ENCODE assay signal across 1 cellular context in the genomic region with DNA sequence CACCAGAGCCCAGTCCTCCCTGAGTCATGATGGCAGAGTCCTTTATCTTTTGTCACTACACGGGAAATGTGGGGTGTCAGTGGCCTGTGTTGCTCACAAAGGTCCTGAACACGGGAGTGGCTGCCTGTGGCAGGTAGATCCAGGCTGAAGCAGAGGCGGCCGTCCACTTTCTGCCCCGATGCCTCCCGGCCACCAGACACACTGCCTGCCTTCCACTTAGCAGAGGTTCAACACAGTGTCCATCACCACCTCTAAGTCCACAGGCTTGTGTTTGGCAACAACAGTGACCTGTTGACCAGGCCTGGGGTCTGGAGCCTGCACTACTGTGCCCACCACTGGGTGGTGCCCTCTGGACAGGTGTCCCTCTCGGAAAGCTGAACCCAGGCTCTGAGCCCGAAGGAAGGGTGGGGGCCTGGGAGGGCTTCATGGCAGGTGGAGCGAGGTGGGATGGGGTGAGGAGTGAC.
TF ChIP-seq lines count a peak whose summit lies in the region.

No MANE protein-coding gene starts in this region.

TF ChIP-seq in H1, 55 proteins besides CTCF, POLR2A, EP300 and RAD21 (continued from another document):
- TF ChIP-seq CHD1 (IDR thresholded peaks at IDR 0.05; ENCODE audit: low read depth, low read length) (no peak), JUND (IDR thresholded peaks at IDR 0.05; ENCODE audit: low read length) (no peak), ASH2L (IDR thresholded peaks at IDR 0.05; ENCODE audit: low read length) (no peak), SUZ12 (IDR thresholded peaks at IDR 0.05; ENCODE audit: low read length) (no peak), CHD2 (IDR thresholded peaks at IDR 0.05; ENCODE audit: low read length) (no peak), RBBP5 (IDR thresholded peaks at IDR 0.05; ENCODE audit: borderline replicate concordance, low read depth, low read length) (no peak), RNF2 (IDR thresholded peaks at IDR 0.05; ENCODE audit: borderline replicate concordance, low read depth, low read length, missing control alignments, poor library complexity, severe bottlenecking) (no peak), NANOG (IDR thresholded peaks at IDR 0.05; ENCODE audit: insufficient read depth, low read depth, low read length, poor library complexity, severe bottlenecking) (no peak), TAF1 (IDR thresholded peaks at IDR 0.05; ENCODE audit: low read depth, low read length) (no peak), BCL11A (IDR thresholded peaks at IDR 0.05; ENCODE audit: low read depth in 2 of 2, low read length in 2 of 2) (no peak), SIRT6 (IDR thresholded peaks at IDR 0.05; ENCODE audit: low read length) (no peak), EGR1 (IDR thresholded peaks at IDR 0.05; ENCODE audit: borderline replicate concordance, low read depth, low read length) (no peak)
